1 cellular context compared by ENCODE assay signal in the genomic region with DNA sequence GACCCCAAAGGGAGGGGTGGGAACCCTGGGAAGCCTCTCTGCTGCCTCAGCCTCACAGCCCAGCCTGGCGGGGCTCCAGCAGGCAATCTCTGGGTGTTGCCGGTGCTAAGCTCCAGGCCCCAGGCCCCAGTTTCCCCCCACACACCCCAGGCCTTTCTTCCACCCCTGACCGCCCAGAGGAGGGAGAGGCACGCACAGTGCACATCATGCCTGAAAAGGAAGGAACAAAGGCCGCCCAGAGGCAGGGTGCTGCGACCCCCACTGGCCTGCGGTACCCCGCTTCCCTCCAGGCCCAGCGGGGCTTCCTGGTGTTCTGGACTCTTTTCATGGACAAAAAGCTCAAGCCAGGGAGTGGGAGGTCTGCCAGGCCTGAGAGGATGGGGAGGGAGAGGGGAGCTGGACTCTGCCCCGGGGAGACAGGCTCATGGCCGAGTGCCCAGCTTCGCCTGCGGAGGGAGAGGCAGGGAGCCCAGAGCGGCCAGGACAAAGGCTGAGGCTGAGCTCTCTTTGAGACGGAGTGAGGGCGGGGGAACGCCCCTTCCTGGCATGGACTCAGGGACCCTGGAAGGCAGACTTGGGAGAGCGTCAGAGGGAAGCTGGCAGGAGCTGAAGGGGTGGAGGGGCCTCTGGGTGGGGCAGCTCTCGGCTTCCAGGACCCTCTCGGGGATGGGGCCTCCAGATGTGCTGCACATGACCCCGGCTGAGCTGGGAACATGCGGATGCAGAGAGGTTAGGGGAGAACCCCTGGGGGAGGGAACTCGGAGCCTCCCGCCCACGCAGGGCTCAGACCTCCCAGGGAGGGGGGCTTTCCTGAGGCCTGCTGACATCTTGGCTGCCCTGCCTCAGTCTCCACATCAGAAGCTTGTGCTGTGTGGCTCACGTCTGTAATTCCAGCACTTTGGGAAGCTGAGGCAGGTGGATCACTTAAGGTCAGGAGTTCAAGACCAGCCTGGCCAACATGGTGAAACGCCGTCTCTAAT.
TF ChIP-seq lines count a peak whose summit lies in the region.

No MANE protein-coding gene starts in this region.

TF ChIP-seq in HepG2, 621 proteins besides CTCF, POLR2A, EP300 and RAD21 (continued from another document and continues in another):
- TF ChIP-seq, protein P1, sequence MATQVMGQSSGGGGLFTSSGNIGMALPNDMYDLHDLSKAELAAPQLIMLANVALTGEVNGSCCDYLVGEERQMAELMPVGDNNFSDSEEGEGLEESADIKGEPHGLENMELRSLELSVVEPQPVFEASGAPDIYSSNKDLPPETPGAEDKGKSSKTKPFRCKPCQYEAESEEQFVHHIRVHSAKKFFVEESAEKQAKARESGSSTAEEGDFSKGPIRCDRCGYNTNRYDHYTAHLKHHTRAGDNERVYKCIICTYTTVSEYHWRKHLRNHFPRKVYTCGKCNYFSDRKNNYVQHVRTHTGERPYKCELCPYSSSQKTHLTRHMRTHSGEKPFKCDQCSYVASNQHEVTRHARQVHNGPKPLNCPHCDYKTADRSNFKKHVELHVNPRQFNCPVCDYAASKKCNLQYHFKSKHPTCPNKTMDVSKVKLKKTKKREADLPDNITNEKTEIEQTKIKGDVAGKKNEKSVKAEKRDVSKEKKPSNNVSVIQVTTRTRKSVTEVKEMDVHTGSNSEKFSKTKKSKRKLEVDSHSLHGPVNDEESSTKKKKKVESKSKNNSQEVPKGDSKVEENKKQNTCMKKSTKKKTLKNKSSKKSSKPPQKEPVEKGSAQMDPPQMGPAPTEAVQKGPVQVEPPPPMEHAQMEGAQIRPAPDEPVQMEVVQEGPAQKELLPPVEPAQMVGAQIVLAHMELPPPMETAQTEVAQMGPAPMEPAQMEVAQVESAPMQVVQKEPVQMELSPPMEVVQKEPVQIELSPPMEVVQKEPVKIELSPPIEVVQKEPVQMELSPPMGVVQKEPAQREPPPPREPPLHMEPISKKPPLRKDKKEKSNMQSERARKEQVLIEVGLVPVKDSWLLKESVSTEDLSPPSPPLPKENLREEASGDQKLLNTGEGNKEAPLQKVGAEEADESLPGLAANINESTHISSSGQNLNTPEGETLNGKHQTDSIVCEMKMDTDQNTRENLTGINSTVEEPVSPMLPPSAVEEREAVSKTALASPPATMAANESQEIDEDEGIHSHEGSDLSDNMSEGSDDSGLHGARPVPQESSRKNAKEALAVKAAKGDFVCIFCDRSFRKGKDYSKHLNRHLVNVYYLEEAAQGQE (IDR thresholded peaks at IDR 0.05; ENCODE audit: borderline replicate concordance in 1 of 2, low read depth in 1 of 2, low read length in 2 of 2) = no peak
- TF ChIP-seq ZNF878 (CRISPR knock-in tag; IDR thresholded peaks at IDR 0.05) = no peak
- peak; percentile 48; the same call in 1 of the 2 replicates for TF ChIP-seq GATAD1 (CRISPR knock-in tag; IDR thresholded peaks at IDR 0.05)
- TF ChIP-seq, protein P2, sequence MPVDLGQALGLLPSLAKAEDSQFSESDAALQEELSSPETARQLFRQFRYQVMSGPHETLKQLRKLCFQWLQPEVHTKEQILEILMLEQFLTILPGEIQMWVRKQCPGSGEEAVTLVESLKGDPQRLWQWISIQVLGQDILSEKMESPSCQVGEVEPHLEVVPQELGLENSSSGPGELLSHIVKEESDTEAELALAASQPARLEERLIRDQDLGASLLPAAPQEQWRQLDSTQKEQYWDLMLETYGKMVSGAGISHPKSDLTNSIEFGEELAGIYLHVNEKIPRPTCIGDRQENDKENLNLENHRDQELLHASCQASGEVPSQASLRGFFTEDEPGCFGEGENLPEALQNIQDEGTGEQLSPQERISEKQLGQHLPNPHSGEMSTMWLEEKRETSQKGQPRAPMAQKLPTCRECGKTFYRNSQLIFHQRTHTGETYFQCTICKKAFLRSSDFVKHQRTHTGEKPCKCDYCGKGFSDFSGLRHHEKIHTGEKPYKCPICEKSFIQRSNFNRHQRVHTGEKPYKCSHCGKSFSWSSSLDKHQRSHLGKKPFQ (CRISPR knock-in tag; IDR thresholded peaks at IDR 0.05; ENCODE audit: insufficient replicate concordance) = no peak
- TF ChIP-seq FOSL1 (CRISPR knock-in tag; IDR thresholded peaks at IDR 0.05; ENCODE audit: borderline replicate concordance) = no peak
- TF ChIP-seq, protein P3, sequence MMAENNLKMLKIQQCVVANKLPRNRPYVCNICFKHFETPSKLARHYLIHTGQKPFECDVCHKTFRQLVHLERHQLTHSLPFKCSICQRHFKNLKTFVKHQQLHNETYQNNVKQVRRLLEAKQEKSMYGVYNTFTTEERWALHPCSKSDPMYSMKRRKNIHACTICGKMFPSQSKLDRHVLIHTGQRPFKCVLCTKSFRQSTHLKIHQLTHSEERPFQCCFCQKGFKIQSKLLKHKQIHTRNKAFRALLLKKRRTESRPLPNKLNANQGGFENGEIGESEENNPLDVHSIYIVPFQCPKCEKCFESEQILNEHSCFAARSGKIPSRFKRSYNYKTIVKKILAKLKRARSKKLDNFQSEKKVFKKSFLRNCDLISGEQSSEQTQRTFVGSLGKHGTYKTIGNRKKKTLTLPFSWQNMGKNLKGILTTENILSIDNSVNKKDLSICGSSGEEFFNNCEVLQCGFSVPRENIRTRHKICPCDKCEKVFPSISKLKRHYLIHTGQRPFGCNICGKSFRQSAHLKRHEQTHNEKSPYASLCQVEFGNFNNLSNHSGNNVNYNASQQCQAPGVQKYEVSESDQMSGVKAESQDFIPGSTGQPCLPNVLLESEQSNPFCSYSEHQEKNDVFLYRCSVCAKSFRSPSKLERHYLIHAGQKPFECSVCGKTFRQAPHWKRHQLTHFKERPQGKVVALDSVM (CRISPR knock-in tag; IDR thresholded peaks at IDR 0.05) = peak; percentile 96
- no peak for TF ChIP-seq NCOR1 (IDR thresholded peaks at IDR 0.05; ENCODE audit: borderline replicate concordance, low read length)
- TF ChIP-seq, protein P4, sequence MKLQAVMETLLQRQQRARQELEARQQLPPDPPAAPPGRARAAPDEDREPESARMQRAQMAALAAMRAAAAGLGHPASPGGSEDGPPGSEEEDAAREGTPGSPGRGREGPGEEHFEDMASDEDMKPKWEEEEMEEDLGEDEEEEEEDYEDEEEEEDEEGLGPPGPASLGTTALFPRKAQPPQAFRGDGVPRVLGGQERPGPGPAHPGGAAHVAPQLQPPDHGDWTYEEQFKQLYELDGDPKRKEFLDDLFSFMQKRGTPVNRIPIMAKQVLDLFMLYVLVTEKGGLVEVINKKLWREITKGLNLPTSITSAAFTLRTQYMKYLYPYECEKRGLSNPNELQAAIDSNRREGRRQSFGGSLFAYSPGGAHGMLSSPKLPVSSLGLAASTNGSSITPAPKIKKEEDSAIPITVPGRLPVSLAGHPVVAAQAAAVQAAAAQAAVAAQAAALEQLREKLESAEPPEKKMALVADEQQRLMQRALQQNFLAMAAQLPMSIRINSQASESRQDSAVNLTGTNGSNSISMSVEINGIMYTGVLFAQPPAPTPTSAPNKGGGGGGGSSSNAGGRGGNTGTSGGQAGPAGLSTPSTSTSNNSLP (IDR thresholded peaks at IDR 0.05; ENCODE audit: low read depth, low read length) = no peak
- peak; percentile 63 for TF ChIP-seq ZFY (CRISPR knock-in tag; IDR thresholded peaks at IDR 0.05)
- TF ChIP-seq ZNF746 (CRISPR knock-in tag; IDR thresholded peaks at IDR 0.05) = peak; percentile 94
- TF ChIP-seq ZNF274 (CRISPR knock-in tag; IDR thresholded peaks at IDR 0.05) = 0 out of 2 replicates have a peak, but pooled peaks have one; percentile 59
- TF ChIP-seq, protein P5, sequence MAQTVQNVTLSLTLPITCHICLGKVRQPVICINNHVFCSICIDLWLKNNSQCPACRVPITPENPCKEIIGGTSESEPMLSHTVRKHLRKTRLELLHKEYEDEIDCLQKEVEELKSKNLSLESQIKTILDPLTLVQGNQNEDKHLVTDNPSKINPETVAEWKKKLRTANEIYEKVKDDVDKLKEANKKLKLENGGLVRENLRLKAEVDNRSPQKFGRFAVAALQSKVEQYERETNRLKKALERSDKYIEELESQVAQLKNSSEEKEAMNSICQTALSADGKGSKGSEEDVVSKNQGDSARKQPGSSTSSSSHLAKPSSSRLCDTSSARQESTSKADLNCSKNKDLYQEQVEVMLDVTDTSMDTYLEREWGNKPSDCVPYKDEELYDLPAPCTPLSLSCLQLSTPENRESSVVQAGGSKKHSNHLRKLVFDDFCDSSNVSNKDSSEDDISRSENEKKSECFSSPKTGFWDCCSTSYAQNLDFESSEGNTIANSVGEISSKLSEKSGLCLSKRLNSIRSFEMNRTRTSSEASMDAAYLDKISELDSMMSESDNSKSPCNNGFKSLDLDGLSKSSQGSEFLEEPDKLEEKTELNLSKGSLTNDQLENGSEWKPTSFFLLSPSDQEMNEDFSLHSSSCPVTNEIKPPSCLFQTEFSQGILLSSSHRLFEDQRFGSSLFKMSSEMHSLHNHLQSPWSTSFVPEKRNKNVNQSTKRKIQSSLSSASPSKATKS (CRISPR knock-in tag; IDR thresholded peaks at IDR 0.05) = peak; percentile 51; the same call in 1 of the 2 replicates
- no peak for TF ChIP-seq ZNF549 (CRISPR knock-in tag; IDR thresholded peaks at IDR 0.05)
- TF ChIP-seq ZNF660 (CRISPR knock-in tag; IDR thresholded peaks at IDR 0.05; ENCODE audit: borderline replicate concordance, low read depth) = no peak
- TF ChIP-seq ZNF292 (CRISPR knock-in tag; IDR thresholded peaks at IDR 0.05; ENCODE audit: borderline replicate concordance, low read depth) = peak; percentile 86; the same call in 1 of the 2 replicates
- TF ChIP-seq, protein P6, sequence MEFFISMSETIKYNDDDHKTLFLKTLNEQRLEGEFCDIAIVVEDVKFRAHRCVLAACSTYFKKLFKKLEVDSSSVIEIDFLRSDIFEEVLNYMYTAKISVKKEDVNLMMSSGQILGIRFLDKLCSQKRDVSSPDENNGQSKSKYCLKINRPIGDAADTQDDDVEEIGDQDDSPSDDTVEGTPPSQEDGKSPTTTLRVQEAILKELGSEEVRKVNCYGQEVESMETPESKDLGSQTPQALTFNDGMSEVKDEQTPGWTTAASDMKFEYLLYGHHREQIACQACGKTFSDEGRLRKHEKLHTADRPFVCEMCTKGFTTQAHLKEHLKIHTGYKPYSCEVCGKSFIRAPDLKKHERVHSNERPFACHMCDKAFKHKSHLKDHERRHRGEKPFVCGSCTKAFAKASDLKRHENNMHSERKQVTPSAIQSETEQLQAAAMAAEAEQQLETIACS (CRISPR knock-in tag; IDR thresholded peaks at IDR 0.05) = no peak
- TF ChIP-seq, protein P7, sequence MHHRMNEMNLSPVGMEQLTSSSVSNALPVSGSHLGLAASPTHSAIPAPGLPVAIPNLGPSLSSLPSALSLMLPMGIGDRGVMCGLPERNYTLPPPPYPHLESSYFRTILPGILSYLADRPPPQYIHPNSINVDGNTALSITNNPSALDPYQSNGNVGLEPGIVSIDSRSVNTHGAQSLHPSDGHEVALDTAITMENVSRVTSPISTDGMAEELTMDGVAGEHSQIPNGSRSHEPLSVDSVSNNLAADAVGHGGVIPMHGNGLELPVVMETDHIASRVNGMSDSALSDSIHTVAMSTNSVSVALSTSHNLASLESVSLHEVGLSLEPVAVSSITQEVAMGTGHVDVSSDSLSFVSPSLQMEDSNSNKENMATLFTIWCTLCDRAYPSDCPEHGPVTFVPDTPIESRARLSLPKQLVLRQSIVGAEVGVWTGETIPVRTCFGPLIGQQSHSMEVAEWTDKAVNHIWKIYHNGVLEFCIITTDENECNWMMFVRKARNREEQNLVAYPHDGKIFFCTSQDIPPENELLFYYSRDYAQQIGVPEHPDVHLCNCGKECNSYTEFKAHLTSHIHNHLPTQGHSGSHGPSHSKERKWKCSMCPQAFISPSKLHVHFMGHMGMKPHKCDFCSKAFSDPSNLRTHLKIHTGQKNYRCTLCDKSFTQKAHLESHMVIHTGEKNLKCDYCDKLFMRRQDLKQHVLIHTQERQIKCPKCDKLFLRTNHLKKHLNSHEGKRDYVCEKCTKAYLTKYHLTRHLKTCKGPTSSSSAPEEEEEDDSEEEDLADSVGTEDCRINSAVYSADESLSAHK (CRISPR knock-in tag; IDR thresholded peaks at IDR 0.05; ENCODE audit: borderline replicate concordance) = no peak
- peak; percentile 90 for TF ChIP-seq ZFX (CRISPR knock-in tag; IDR thresholded peaks at IDR 0.05; ENCODE audit: low read depth)
- TF ChIP-seq, protein P8, sequence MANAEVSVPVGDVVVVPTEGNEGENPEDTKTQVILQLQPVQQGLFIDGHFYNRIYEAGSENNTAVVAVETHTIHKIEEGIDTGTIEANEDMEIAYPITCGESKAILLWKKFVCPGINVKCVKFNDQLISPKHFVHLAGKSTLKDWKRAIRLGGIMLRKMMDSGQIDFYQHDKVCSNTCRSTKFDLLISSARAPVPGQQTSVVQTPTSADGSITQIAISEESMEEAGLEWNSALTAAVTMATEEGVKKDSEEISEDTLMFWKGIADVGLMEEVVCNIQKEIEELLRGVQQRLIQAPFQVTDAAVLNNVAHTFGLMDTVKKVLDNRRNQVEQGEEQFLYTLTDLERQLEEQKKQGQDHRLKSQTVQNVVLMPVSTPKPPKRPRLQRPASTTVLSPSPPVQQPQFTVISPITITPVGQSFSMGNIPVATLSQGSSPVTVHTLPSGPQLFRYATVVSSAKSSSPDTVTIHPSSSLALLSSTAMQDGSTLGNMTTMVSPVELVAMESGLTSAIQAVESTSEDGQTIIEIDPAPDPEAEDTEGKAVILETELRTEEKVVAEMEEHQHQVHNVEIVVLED (CRISPR knock-in tag; IDR thresholded peaks at IDR 0.05; ENCODE audit: borderline replicate concordance) = peak; percentile 36; the same call in 1 of the 2 replicates
- TF ChIP-seq POLR2AphosphoS2 (IDR thresholded peaks at IDR 0.05; ENCODE audit: low read depth, low read length) = no peak
- TF ChIP-seq ZFP37 (CRISPR knock-in tag; IDR thresholded peaks at IDR 0.05; ENCODE audit: borderline replicate concordance) = no peak
- TF ChIP-seq MIER2 (CRISPR knock-in tag; IDR thresholded peaks at IDR 0.05) = peak; percentile 73; the same call in 1 of the 2 replicates
- TF ChIP-seq ZNF263 (CRISPR knock-in tag; IDR thresholded peaks at IDR 0.05) = 0 out of 2 replicates have a peak, but pooled peaks have one; percentile 4
- TF ChIP-seq ZNF337 (CRISPR knock-in tag; IDR thresholded peaks at IDR 0.05; ENCODE audit: borderline replicate concordance, low read depth) = no peak
- TF ChIP-seq MZF1 (CRISPR knock-in tag; IDR thresholded peaks at IDR 0.05; ENCODE audit: borderline replicate concordance) = no peak
- no peak for TF ChIP-seq ARNT (IDR thresholded peaks at IDR 0.05)
- no peak for TF ChIP-seq ZNF496 (CRISPR knock-in tag; IDR thresholded peaks at IDR 0.05; ENCODE audit: insufficient replicate concordance)
- peak; percentile 50; the same call in 1 of the 2 replicates for TF ChIP-seq ZNF235 (CRISPR knock-in tag; IDR thresholded peaks at IDR 0.05; ENCODE audit: borderline replicate concordance)
- no peak for TF ChIP-seq JUNB (CRISPR knock-in tag; IDR thresholded peaks at IDR 0.05; ENCODE audit: borderline replicate concordance)
- TF ChIP-seq, protein P9, sequence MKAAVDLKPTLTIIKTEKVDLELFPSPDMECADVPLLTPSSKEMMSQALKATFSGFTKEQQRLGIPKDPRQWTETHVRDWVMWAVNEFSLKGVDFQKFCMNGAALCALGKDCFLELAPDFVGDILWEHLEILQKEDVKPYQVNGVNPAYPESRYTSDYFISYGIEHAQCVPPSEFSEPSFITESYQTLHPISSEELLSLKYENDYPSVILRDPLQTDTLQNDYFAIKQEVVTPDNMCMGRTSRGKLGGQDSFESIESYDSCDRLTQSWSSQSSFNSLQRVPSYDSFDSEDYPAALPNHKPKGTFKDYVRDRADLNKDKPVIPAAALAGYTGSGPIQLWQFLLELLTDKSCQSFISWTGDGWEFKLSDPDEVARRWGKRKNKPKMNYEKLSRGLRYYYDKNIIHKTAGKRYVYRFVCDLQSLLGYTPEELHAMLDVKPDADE (CRISPR knock-in tag; IDR thresholded peaks at IDR 0.05) = no peak
- TF ChIP-seq EZH2 (conservative IDR thresholded peaks at IDR 0.05; ENCODE audit: low read depth, low read length) = no peak
- TF ChIP-seq, protein P10, sequence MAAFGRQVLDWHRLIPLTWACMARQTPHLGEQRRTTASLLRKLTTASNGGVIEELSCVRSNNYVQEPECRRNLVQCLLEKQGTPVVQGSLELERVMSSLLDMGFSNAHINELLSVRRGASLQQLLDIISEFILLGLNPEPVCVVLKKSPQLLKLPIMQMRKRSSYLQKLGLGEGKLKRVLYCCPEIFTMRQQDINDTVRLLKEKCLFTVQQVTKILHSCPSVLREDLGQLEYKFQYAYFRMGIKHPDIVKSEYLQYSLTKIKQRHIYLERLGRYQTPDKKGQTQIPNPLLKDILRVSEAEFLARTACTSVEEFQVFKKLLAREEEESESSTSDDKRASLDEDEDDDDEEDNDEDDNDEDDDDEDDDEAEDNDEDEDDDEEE (CRISPR knock-in tag; IDR thresholded peaks at IDR 0.05) = no peak
